ENCODE assay signal across 12 cellular contexts in the genomic region with DNA sequence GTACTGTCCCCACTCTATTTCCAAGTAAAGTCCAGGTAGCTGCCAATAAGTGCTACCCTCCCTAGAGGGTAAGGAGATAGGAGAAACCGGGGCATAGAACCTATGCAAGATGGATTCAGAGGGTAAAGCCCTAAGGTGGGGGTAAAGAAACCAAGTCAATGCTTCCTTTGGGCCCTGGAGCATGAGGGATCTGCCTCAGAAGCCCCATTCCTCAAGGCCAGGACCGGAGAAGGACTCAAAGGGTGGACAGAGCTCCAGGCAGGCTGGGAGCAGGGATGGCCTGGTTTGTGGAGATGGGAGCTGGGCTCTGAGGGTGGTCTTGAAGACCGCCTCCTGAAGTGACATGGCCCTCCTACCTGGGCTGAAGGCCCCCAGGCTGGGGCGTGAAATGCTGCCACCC. TPM values are rescaled to one million over a fixed set of nuclear protein-coding genes. Genes with fewer than 3 reads are reported as not detected.
DNase-seq lines count a peak whose midpoint lies in the region; ATAC-seq and TF ChIP-seq lines count a peak whose summit lies in the region.
"Had no signal": no experiment of that assay in that cellular context is flagged by ENCODE, and none has a peak within 500 bp of the region (broad histone marks: within the 10 kb centered on the region; RNA-seq: fewer than 3 reads in every experiment).

No MANE protein-coding gene starts in this region.

- peak overlapping the region; percentile 94 for H3K9ac ChIP-seq in SK-N-SH

- peaks cover 28% of the 10 kb centered on the region for H3F3A ChIP-seq in SK-N-SH (replicated peaks; ENCODE audit: insufficient read depth)

- no peaks in the 10 kb centered on the region for H3K9me2 ChIP-seq in SK-N-SH

- H3K27me3 Mint-ChIP-seq in mesothelial cell of epicardium (ENCODE audit: low read depth) = no peaks in the 10 kb centered on the region
- no peaks in the 10 kb centered on the region for H3K27me3 Mint-ChIP-seq in type B pancreatic cell

- H3K27me3 ChIP-seq in SK-N-SH (ENCODE audit: insufficient read depth) = no peaks in the 10 kb centered on the region
- H3K27me3 ChIP-seq: colonic mucosa had no signal

- DNase-seq in SK-N-SH = no peak
- no peak for DNase-seq in choroid plexus epithelial cell (ENCODE audit: low read depth)
- no peak for DNase-seq in mesothelial cell of epicardium (ENCODE audit: low spot score in 2 of 2, unreplicated experiment in 2 of 2)
- DNase-seq in type B pancreatic cell (ENCODE audit: extremely low spot score, unreplicated experiment) = no peak
- no peak for DNase-seq in middle frontal gyrus (ENCODE audit: extremely low spot score, low spot score)
- DNase-seq in stimulated activated effector memory CD8-positive, alpha-beta T cell treated with anti-CD3 and anti-CD28 coated beads, Interleukin-12 subunit alpha, Interleukin-12 subunit beta, amount 100 ng/mL, for 72 hours (ENCODE audit: low spot score in 2 of 2) = no peak
- DNase-seq: colonic mucosa; DMS53; stimulated activated CD4-positive, alpha-beta T cell treated with anti-CD3 and anti-CD28 coated beads, Interleukin-1b, Interleukin-23, amount 100 ng/mL, for 48 hours had no signal

- peaks cover 94% of the 10 kb centered on the region for H3K79me2 ChIP-seq in SK-N-SH (ENCODE audit: insufficient read depth)

- peak overlapping the region; percentile 98 for H3K4me2 ChIP-seq in SK-N-SH

- ATAC-seq in SK-N-SH treated with all-trans-retinoic acid at 6 μM for 48 hours = no peak
- no peak for ATAC-seq in HG03135 (IDR thresholded peaks at IDR 0.05; ENCODE audit: unreplicated experiment)
- no peak for ATAC-seq in stimulated activated effector memory CD8-positive, alpha-beta T cell treated with anti-CD3 and anti-CD28 coated beads, Interleukin-12 subunit alpha, Interleukin-12 subunit beta, amount 100 ng/mL, for 72 hours

- no peaks in the 10 kb centered on the region for H3K9me3 ChIP-seq in SK-N-SH
- H3K9me3 ChIP-seq: colonic mucosa had no signal

- CTCF ChIA-PET in SK-N-SH (lab: Yijun Ruan, JAX) = interaction anchor here (1.1 to 8.8 kb wide), 5 partner anchors 10 to 71 kb away, joined by 4 to 125 read pairs (median 6); no protein-coding TSS in a partner anchor

- TF ChIP-seq EP300 in SK-N-SH (IDR thresholded peaks at IDR 0.05; ENCODE audit: borderline replicate concordance in 1 of 2, low read depth in 1 of 2, low read length in 1 of 2) = no peak

- no peak overlapping the region; a peak in 1 of 4 replicates for H3K4me3 ChIP-seq in SK-N-SH (ENCODE audit: low read depth in 2 of 2, low read length in 1 of 2)
- peak overlapping the region; percentile 13 for H3K4me3 ChIP-seq in choroid plexus epithelial cell (ENCODE audit: low read depth, low read length)

- peak overlapping the region; percentile 71 to 75 for H3K27ac ChIP-seq in SK-N-SH (ENCODE audit: low read depth in 2 of 2, low read length in 1 of 2)
- H3K27ac ChIP-seq: 22Rv1 had no signal

- H4K20me1 ChIP-seq in SK-N-SH (ENCODE audit: insufficient read depth) = peaks cover 10% of the 10 kb centered on the region; the same call in 1 of the 2 replicates

- H3K4me1 Mint-ChIP-seq in mesothelial cell of epicardium = peaks cover 54% of the 10 kb centered on the region
- peaks cover 32% of the 10 kb centered on the region for H3K4me1 Mint-ChIP-seq in type B pancreatic cell (ENCODE audit: unreplicated experiment)
- peaks cover 7% of the 10 kb centered on the region for H3K4me1 Mint-ChIP-seq in stimulated activated effector memory CD8-positive, alpha-beta T cell treated with anti-CD3 and anti-CD28 coated beads, Interleukin-12 subunit alpha, Interleukin-12 subunit beta, amount 100 ng/mL, for 72 hours

- H3K27ac Mint-ChIP-seq in mesothelial cell of epicardium = peak overlapping the region; percentile 99
- peak overlapping the region; percentile 90 for H3K27ac Mint-ChIP-seq in type B pancreatic cell
- H3K27ac Mint-ChIP-seq in stimulated activated effector memory CD8-positive, alpha-beta T cell treated with anti-CD3 and anti-CD28 coated beads, Interleukin-12 subunit alpha, Interleukin-12 subunit beta, amount 100 ng/mL, for 72 hours = no peak overlapping the region

- no peak for TF ChIP-seq CTCF in SK-N-SH (IDR thresholded peaks at IDR 0.05)
- TF ChIP-seq CTCF in choroid plexus epithelial cell (conservative IDR thresholded peaks at IDR 0.05; ENCODE audit: low read depth, low read length) = no peak
- TF ChIP-seq CTCF in mesothelial cell of epicardium (IDR thresholded peaks at IDR 0.05; ENCODE audit: unreplicated experiment) = no peak
- TF ChIP-seq CTCF in type B pancreatic cell (conservative IDR thresholded peaks at IDR 0.05) = no peak

- no peak overlapping the region for H2AFZ ChIP-seq in SK-N-SH (ENCODE audit: low read depth)

- H3K4me1 ChIP-seq in SK-N-SH (ENCODE audit: control insufficient read depth in 1 of 2, insufficient read depth in 2 of 2, low read depth in 1 of 2, low read length in 1 of 2) = peaks cover 33 to 54% of the 10 kb centered on the region in 2 experiments; a peak in 3 of 4 replicates

- 94% methylated on average over 2 of the region's 4 CpGs for WGBS in SK-N-SH (ENCODE audit: low lambda C conversion rate)

- POLR2A ChIA-PET in SK-N-SH (lab: Yijun Ruan, JAX) = no interaction called here

- peaks cover 17% of the 10 kb centered on the region for H3K36me3 Mint-ChIP-seq in mesothelial cell of epicardium
- peaks cover 19% of the 10 kb centered on the region for H3K36me3 Mint-ChIP-seq in type B pancreatic cell
- H3K36me3 Mint-ChIP-seq in stimulated activated effector memory CD8-positive, alpha-beta T cell treated with anti-CD3 and anti-CD28 coated beads, Interleukin-12 subunit alpha, Interleukin-12 subunit beta, amount 100 ng/mL, for 72 hours = no peaks in the 10 kb centered on the region

- peaks cover 25 to 33% of the 10 kb centered on the region in 2 experiments for H3K36me3 ChIP-seq in SK-N-SH (replicated peaks in 1 of 2; ENCODE audit: control insufficient read depth in 1 of 2, insufficient read depth in 2 of 2, low read length in 1 of 2)

- H3K4me3 Mint-ChIP-seq in mesothelial cell of epicardium (peak overlapping the region; percentile 89), type B pancreatic cell (peak overlapping the region; percentile 79)
- no peak overlapping the region for H3K4me3 Mint-ChIP-seq in stimulated activated effector memory CD8-positive, alpha-beta T cell treated with anti-CD3 and anti-CD28 coated beads, Interleukin-12 subunit alpha, Interleukin-12 subunit beta, amount 100 ng/mL, for 72 hours

- H3K9me3 Mint-ChIP-seq in mesothelial cell of epicardium (no peaks in the 10 kb centered on the region), type B pancreatic cell (no peaks in the 10 kb centered on the region)
- H3K9me3 Mint-ChIP-seq in stimulated activated effector memory CD8-positive, alpha-beta T cell treated with anti-CD3 and anti-CD28 coated beads, Interleukin-12 subunit alpha, Interleukin-12 subunit beta, amount 100 ng/mL, for 72 hours = no peaks in the 10 kb centered on the region

- no peak for TF ChIP-seq RAD21 in SK-N-SH (IDR thresholded peaks at IDR 0.05; ENCODE audit: low read length)

TF ChIP-seq in SK-N-SH treated with all-trans-retinoic acid at 6 μM for 48 hours, 23 proteins besides CTCF, POLR2A, EP300 and RAD21:
- no peak for TF ChIP-seq ZNF565 (CRISPR knock-in tag; conservative IDR thresholded peaks at IDR 0.05; ENCODE audit: low read depth)
- TF ChIP-seq TOX (CRISPR knock-in tag; IDR thresholded peaks at IDR 0.05; ENCODE audit: borderline replicate concordance) = no peak

RNA-seq across cellular contexts. Expression of a gene that starts 3.9 kb away (rescaled TPM):
- polyA plus RNA-seq in SK-N-SH (2012; rRNA removed) = 82.2 and 126 TPM in 2 replicates
- 47.2 and 71.1 TPM in 2 replicates for polyA plus RNA-seq in SK-N-SH (2012; cell fraction: cytosol; rRNA removed)
- polyA plus RNA-seq in SK-N-SH (2012; cell fraction: nucleus; rRNA removed) = 164 and 170 TPM in 2 replicates
- total RNA-seq in mesothelial cell of epicardium (71.8 to 76.3 TPM (median 75.0 TPM) in 3 replicates), type B pancreatic cell (ENCODE audit: low replicate concordance) (40.3 and 77.9 TPM in 2 replicates)
